In genomic region chr3:100797921-100798491, GRCh38 we compare ENCODE assay signal across 9 cellular contexts.
"Had no signal": no experiment of that assay in that cellular context is flagged by ENCODE, and none has a peak within 500 bp of the region (broad histone marks: within the 10 kb centered on the region; RNA-seq: fewer than 3 reads in every experiment).

No MANE protein-coding gene starts in this region.

- DNase-seq: activated effector memory CD4-positive, alpha-beta T cell treated with Interleukin-2 at 50 U/mL for 16 hours; activated naive CD8-positive, alpha-beta T cell treated with anti-CD3 and anti-CD28 coated beads for 36 hours; activated T-cell treated with anti-CD3 and anti-CD28 coated beads, Interleukin-2, amount 50 U/mL, for 1 hour; thyroid gland; uterus had no signal

- H3K4me1 ChIP-seq: breast epithelium, thyroid gland, uterus had no signal

- H3K27me3 Mint-ChIP-seq: activated naive CD8-positive, alpha-beta T cell treated with anti-CD3 and anti-CD28 coated beads for 36 hours had no signal

- H3K79me2 ChIP-seq: parathyroid adenoma had no signal

- H3K9me3 Mint-ChIP-seq: activated naive CD8-positive, alpha-beta T cell treated with anti-CD3 and anti-CD28 coated beads for 36 hours; T-helper 2 cell treated with Interferon-gamma antibody and Interleukin-4, amounts not matched to agents 5 μg/mL and 100 μg/mL, for 36 hours had no signal

- H3K4me3 ChIP-seq: breast epithelium, gastroesophageal sphincter, thyroid gland, uterus had no signal

- H3K9ac ChIP-seq: parathyroid adenoma had no signal

- H3K27me3 ChIP-seq: breast epithelium, gastroesophageal sphincter, thyroid gland, uterus had no signal

- H3K36me3 Mint-ChIP-seq: activated naive CD8-positive, alpha-beta T cell treated with anti-CD3 and anti-CD28 coated beads for 36 hours had no signal

- H3K4me3 Mint-ChIP-seq: activated naive CD8-positive, alpha-beta T cell treated with anti-CD3 and anti-CD28 coated beads for 36 hours; T-helper 2 cell treated with Interferon-gamma antibody and Interleukin-4, amounts not matched to agents 5 μg/mL and 100 μg/mL, for 36 hours had no signal

- H2AFZ ChIP-seq: parathyroid adenoma had no signal

- H3K27ac Mint-ChIP-seq: activated naive CD8-positive, alpha-beta T cell treated with anti-CD3 and anti-CD28 coated beads for 36 hours; T-helper 2 cell treated with Interferon-gamma antibody and Interleukin-4, amounts not matched to agents 5 μg/mL and 100 μg/mL, for 36 hours had no signal

- H3K27ac ChIP-seq: breast epithelium, gastroesophageal sphincter, parathyroid adenoma, thyroid gland, uterus had no signal

- ATAC-seq: gastroesophageal sphincter had no signal

- H3K9me3 ChIP-seq: breast epithelium, gastroesophageal sphincter, thyroid gland, uterus had no signal

- H3K36me3 ChIP-seq: breast epithelium, thyroid gland, uterus had no signal
